Comparison of ENCODE assay signal across 9 cellular contexts in genomic region chr4:41963105-41963504, GRCh38. TPM values are rescaled to one million over a fixed set of nuclear protein-coding genes. Genes with fewer than 3 reads are reported as not detected.
DNase-seq lines count a peak whose midpoint lies in the region; ATAC-seq, FAIRE-seq and TF ChIP-seq lines count a peak whose summit lies in the region.
"Had no signal": no experiment of that assay in that cellular context is flagged by ENCODE, and none has a peak within 500 bp of the region (broad histone marks: within the 10 kb centered on the region; RNA-seq: fewer than 3 reads in every experiment).

No MANE protein-coding gene starts in this region.

- no peak overlapping the region for H2BK120ac ChIP-seq in mesenchymal stem cell (ENCODE audit: low read depth, low read length)

- intact Hi-C loops in ascending aorta (cut with DNase I), result no loop called here

- DNase-seq in D721Med (ENCODE audit: insufficient read length, low spot score) (no peak), HL-60 (ENCODE audit: low read depth in 1 of 2, low spot score in 1 of 2) (peak in 1 of 2 experiments; percentile 33), ascending aorta (ENCODE audit: low spot score in 2 of 2) (no peak), mesenchymal stem cell (peak; percentile 44), HEK293T (ENCODE audit: extremely low spot score) (no peak)
- DNase-seq: stimulated activated CD4-positive, alpha-beta T cell treated with anti-CD3 and anti-CD28 coated beads, Interleukin-4, amount 100 ng/mL, for 4 hours had no signal

- WGBS in mesenchymal stem cell, result 96% methylated on average over 4 of the region's 4 CpGs

- CTCF ChIA-PET in HEK293T (lab: Yijun Ruan, JAX), result no interaction called here

- no peak overlapping the region for H3K4ac ChIP-seq in mesenchymal stem cell (ENCODE audit: low read depth in 1 of 2, low read length in 2 of 2)

- no peak overlapping the region for H3K9ac ChIP-seq in mesenchymal stem cell (ENCODE audit: low read length)

- H3K9me3 ChIP-seq in ascending aorta, result no peaks in the 10 kb centered on the region
- no peaks in the 10 kb centered on the region for H3K9me3 ChIP-seq in mesenchymal stem cell (ENCODE audit: control insufficient read depth, low read length)

- no peaks in the 10 kb centered on the region for H3K4me1 Mint-ChIP-seq in activated T-helper 17 cell treated with anti-CD3 and anti-CD28 coated beads, Interleukin-2, amount 50 U/mL, for 72 hours

- no peak overlapping the region for H2AFZ ChIP-seq in mesenchymal stem cell (ENCODE audit: low read depth, low read length)

- no peak for FAIRE-seq in D721Med (lab: Jason Lieb, UNC)
- FAIRE-seq: K562 had no signal

- H3K27ac ChIP-seq in HL-60 (replicated peaks) (no peak overlapping the region), ascending aorta (no peak overlapping the region), mesenchymal stem cell (ENCODE audit: low read length, poor library complexity, severe bottlenecking) (no peak overlapping the region)

- H2AK5ac ChIP-seq in mesenchymal stem cell (ENCODE audit: low read length, severe bottlenecking), result no peak overlapping the region

- H2BK12ac ChIP-seq in mesenchymal stem cell (ENCODE audit: low read length in 2 of 2), result no peak overlapping the region

- no peak overlapping the region for H3K4me3 ChIP-seq in HL-60 (replicated peaks; ENCODE audit: insufficient read depth, low read length)
- no peak overlapping the region for H3K4me3 ChIP-seq in ascending aorta
- H3K4me3 ChIP-seq in mesenchymal stem cell (ENCODE audit: insufficient read depth in 1 of 2, low read depth in 1 of 2, low read length in 2 of 2), result no peak overlapping the region
- H3K4me3 ChIP-seq: K562 had no signal

- H3K9me3 Mint-ChIP-seq in activated T-helper 17 cell treated with anti-CD3 and anti-CD28 coated beads, Interleukin-2, amount 50 U/mL, for 72 hours, result peaks cover 1% of the 10 kb centered on the region

- no peaks in the 10 kb centered on the region for H3K79me1 ChIP-seq in mesenchymal stem cell (replicated peaks; ENCODE audit: low read length, poor library complexity, severe bottlenecking)

- no peak overlapping the region for H2BK5ac ChIP-seq in mesenchymal stem cell (ENCODE audit: low read depth, low read length, poor library complexity, severe bottlenecking)

- H2BK15ac ChIP-seq in mesenchymal stem cell (ENCODE audit: low read depth, poor library complexity, severe bottlenecking), result no peak overlapping the region

- no peaks in the 10 kb centered on the region for H3K27me3 Mint-ChIP-seq in activated T-helper 17 cell treated with anti-CD3 and anti-CD28 coated beads, Interleukin-2, amount 50 U/mL, for 72 hours

- no peak overlapping the region for H3K27ac Mint-ChIP-seq in activated T-helper 17 cell treated with anti-CD3 and anti-CD28 coated beads, Interleukin-2, amount 50 U/mL, for 72 hours

- peak; percentile 41 for TF ChIP-seq CTCF in D721Med (IDR thresholded peaks at IDR 0.05; ENCODE audit: insufficient read depth, missing control alignments)
- peak; percentile 1 for TF ChIP-seq CTCF in HL-60 (IDR thresholded peaks at IDR 0.05; ENCODE audit: insufficient read depth, low read length)
- peak in 2 of 3 experiments; percentile 14 to 24 for TF ChIP-seq CTCF in ascending aorta (IDR thresholded peaks at IDR 0.05)

- no peak overlapping the region for H3K18ac ChIP-seq in mesenchymal stem cell (ENCODE audit: low read depth in 1 of 2, low read length in 2 of 2)

- H3K4me1 ChIP-seq in ascending aorta, result no peaks in the 10 kb centered on the region
- no peaks in the 10 kb centered on the region for H3K4me1 ChIP-seq in mesenchymal stem cell (ENCODE audit: control insufficient read depth, insufficient read depth, low read depth, low read length)

- H3K27me3 ChIP-seq in HL-60 (ENCODE audit: insufficient read depth, poor library complexity, severe bottlenecking) (no peaks in the 10 kb centered on the region), ascending aorta (no peaks in the 10 kb centered on the region), mesenchymal stem cell (ENCODE audit: control insufficient read depth in 1 of 2, insufficient read depth in 1 of 2, low read length in 2 of 2) (no peaks in the 10 kb centered on the region)

- H3K23ac ChIP-seq in mesenchymal stem cell (ENCODE audit: low read length in 2 of 2), result no peak overlapping the region

- H3K36me3 Mint-ChIP-seq in activated T-helper 17 cell treated with anti-CD3 and anti-CD28 coated beads, Interleukin-2, amount 50 U/mL, for 72 hours (ENCODE audit: low read depth), result no peaks in the 10 kb centered on the region

- H3K4me2 ChIP-seq in mesenchymal stem cell (ENCODE audit: low read length, poor library complexity, severe bottlenecking), result no peak overlapping the region

- H4K8ac ChIP-seq in mesenchymal stem cell (ENCODE audit: low read length), result no peak overlapping the region

- POLR2A ChIA-PET in HEK293T (lab: Yijun Ruan, JAX), result no interaction called here

- H3K36me3 ChIP-seq in ascending aorta (no peaks in the 10 kb centered on the region), mesenchymal stem cell (ENCODE audit: control insufficient read depth in 1 of 2, insufficient read depth in 2 of 2, low read depth in 1 of 2, low read length in 2 of 2) (peaks cover 0 to 6% of the 10 kb centered on the region in 2 experiments)

- no peak overlapping the region for H3K4me3 Mint-ChIP-seq in activated T-helper 17 cell treated with anti-CD3 and anti-CD28 coated beads, Interleukin-2, amount 50 U/mL, for 72 hours

- no peak overlapping the region for H4K91ac ChIP-seq in mesenchymal stem cell (ENCODE audit: low read length)

- no peak overlapping the region for H3K14ac ChIP-seq in mesenchymal stem cell (ENCODE audit: low read length in 2 of 2)

- no peak for ATAC-seq in activated T-helper 17 cell treated with anti-CD3 and anti-CD28 coated beads, Interleukin-2, amount 50 U/mL, for 72 hours (replicated peaks)
- ATAC-seq in HG02938 (IDR thresholded peaks at IDR 0.05; ENCODE audit: unreplicated experiment), result no peak
- ATAC-seq: K562 had no signal

TF ChIP-seq in HEK293T, 16 proteins besides CTCF, POLR2A, EP300 and RAD21:
- no peak for TF ChIP-seq SUZ12 (IDR thresholded peaks at IDR 0.05)
- no peak for TF ChIP-seq FOXK2 (IDR thresholded peaks at IDR 0.05)
- no peak for TF ChIP-seq HDGF (IDR thresholded peaks at IDR 0.05; ENCODE audit: borderline replicate concordance)
- no peak for TF ChIP-seq PKNOX1 (IDR thresholded peaks at IDR 0.05)
- TF ChIP-seq ZNF384 (IDR thresholded peaks at IDR 0.05), result no peak
- TF ChIP-seq BHLHE40 (IDR thresholded peaks at IDR 0.05; ENCODE audit: borderline replicate concordance), result no peak
- TF ChIP-seq ARNT (IDR thresholded peaks at IDR 0.05), result no peak
- no peak for TF ChIP-seq L3MBTL2 (conservative IDR thresholded peaks at IDR 0.05)
- no peak for TF ChIP-seq FOXM1 (IDR thresholded peaks at IDR 0.05; ENCODE audit: borderline replicate concordance)
- TF ChIP-seq NFRKB (IDR thresholded peaks at IDR 0.05), result no peak
- TF ChIP-seq TARDBP (IDR thresholded peaks at IDR 0.05), result no peak
- TF ChIP-seq ELF4 (IDR thresholded peaks at IDR 0.05), result no peak
- TF ChIP-seq LEF1 (IDR thresholded peaks at IDR 0.05; ENCODE audit: borderline replicate concordance), result no peak
- TF ChIP-seq FOXA1 (IDR thresholded peaks at IDR 0.05), result no peak

RNA-seq across cellular contexts. Expression of gene DCAF4L1, which starts 18.5 kb away (rescaled TPM):
- 0.11 TPM for total RNA-seq in ascending aorta
- polyA plus RNA-seq in mesenchymal stem cell (2013, experiment 1 of 2), result 0.03 TPM
- polyA plus RNA-seq in mesenchymal stem cell (2013, experiment 2 of 2), result under 0.01 TPM
- total RNA-seq in activated T-helper 17 cell treated with anti-CD3 and anti-CD28 coated beads, Interleukin-2, amount 50 U/mL, for 72 hours, result under 1 TPM; 0.32 to 0.73 TPM

RNA-seq across cellular contexts. Expression of gene SLC30A9, which starts 27.2 kb away (rescaled TPM):
- total RNA-seq in ascending aorta, result 41.0 TPM
- 34.9 TPM for polyA plus RNA-seq in mesenchymal stem cell (2013, experiment 1 of 2)
- 35.7 TPM for polyA plus RNA-seq in mesenchymal stem cell (2013, experiment 2 of 2)
- total RNA-seq in activated T-helper 17 cell treated with anti-CD3 and anti-CD28 coated beads, Interleukin-2, amount 50 U/mL, for 72 hours, result 10 to 100 TPM; 45.6 to 45.7 TPM

RNA-seq across cellular contexts. Expression of gene TMEM33, which starts 27.9 kb away (rescaled TPM):
- total RNA-seq in ascending aorta, result 65.1 TPM
- 49.6 TPM for polyA plus RNA-seq in mesenchymal stem cell (2013, experiment 1 of 2)
- polyA plus RNA-seq in mesenchymal stem cell (2013, experiment 2 of 2), result 49.8 TPM
- total RNA-seq in activated T-helper 17 cell treated with anti-CD3 and anti-CD28 coated beads, Interleukin-2, amount 50 U/mL, for 72 hours, result 10 to 100 TPM; 25.6 to 68.8 TPM
